In genomic region chr3:93983408-93983807, GRCh38 we compare ENCODE assay signal across 29 cellular contexts. TPM values are rescaled to one million over a fixed set of nuclear protein-coding genes. Genes with fewer than 3 reads are reported as not detected.
A peak's percentile ranks its signal among the peaks of the same experiment; 100 is the strongest.
DNase-seq lines count a peak whose midpoint lies in the region; ATAC-seq, FAIRE-seq and TF ChIP-seq lines count a peak whose summit lies in the region.
"Had no signal": no experiment of that assay in that cellular context is flagged by ENCODE, and none has a peak within 500 bp of the region (broad histone marks: within the 10 kb centered on the region; RNA-seq: fewer than 3 reads in every experiment).

No MANE protein-coding gene starts in this region.

- ATAC-seq in HepG2: no peak
- ATAC-seq in right lobe of liver: no peak
- no peak for ATAC-seq in T-helper 17 cell
- ATAC-seq in GM18873 (IDR thresholded peaks at IDR 0.05; ENCODE audit: low FRiP score, unreplicated experiment): no peak
- ATAC-seq: GM12878 had no signal

- BruUV-seq in HepG2 (replicated peaks; lab: Mats Ljungman, UMichigan): no TSS peak

- no peak for FAIRE-seq in HepG2 (lab: Jason Lieb, UNC)
- FAIRE-seq: GM12878, GM12892, GM19239 had no signal

- H3K9me3 Mint-ChIP-seq in neural crest cell: no peaks in the 10 kb centered on the region
- H3K9me3 Mint-ChIP-seq: CD4-positive, alpha-beta memory T cell; CD4-positive, CD25-positive, alpha-beta regulatory T cell; CD8-positive, alpha-beta memory T cell had no signal

- no peak overlapping the region for H3K4me2 ChIP-seq in HepG2 (ENCODE audit: low read depth, low read length)
- H3K4me2 ChIP-seq: BLaER1 had no signal

- no peaks in the 10 kb centered on the region for H4K20me1 ChIP-seq in HepG2 (ENCODE audit: insufficient read depth, low read length)

- no peaks in the 10 kb centered on the region for H3K9me3 ChIP-seq in HepG2 (ENCODE audit: low read length)
- H3K9me3 ChIP-seq in right lobe of liver: no peaks in the 10 kb centered on the region
- H3K9me3 ChIP-seq in HEK293 (ENCODE audit: control insufficient read depth, insufficient read depth, low read depth, low read length): no peaks in the 10 kb centered on the region
- H3K9me3 ChIP-seq in T-helper 17 cell (ENCODE audit: control insufficient read depth, low read length, poor library complexity, severe bottlenecking): no peaks in the 10 kb centered on the region
- no peaks in the 10 kb centered on the region for H3K9me3 ChIP-seq in colonic mucosa
- H3K9me3 ChIP-seq: BE2C, BLaER1 had no signal

- H3K27ac Mint-ChIP-seq in T-helper 17 cell (peak overlapping the region; percentile 47), neural crest cell (ENCODE audit: unreplicated experiment) (no peak overlapping the region)
- H3K27ac Mint-ChIP-seq: CD14-positive monocyte; CD4-positive, CD25-positive, alpha-beta regulatory T cell had no signal

- H3K27me3 Mint-ChIP-seq in T-helper 17 cell: no peaks in the 10 kb centered on the region
- H3K27me3 Mint-ChIP-seq in neural crest cell (ENCODE audit: low read depth): no peaks in the 10 kb centered on the region
- H3K27me3 Mint-ChIP-seq: CD4-positive, alpha-beta memory T cell; CD4-positive, CD25-positive, alpha-beta regulatory T cell had no signal

- no peaks in the 10 kb centered on the region for H3K36me3 ChIP-seq in HepG2 (replicated peaks in 1 of 2; ENCODE audit: control insufficient read depth in 1 of 2, insufficient read depth in 2 of 2, low read length in 2 of 2)
- H3K36me3 ChIP-seq in right lobe of liver: no peaks in the 10 kb centered on the region
- no peaks in the 10 kb centered on the region for H3K36me3 ChIP-seq in HEK293 (ENCODE audit: control insufficient read depth in 2 of 2, insufficient read depth in 1 of 2, low read length in 2 of 2)
- no peaks in the 10 kb centered on the region for H3K36me3 ChIP-seq in colonic mucosa
- H3K36me3 ChIP-seq: BE2C, BLaER1 had no signal

- H3K4me1 Mint-ChIP-seq in T-helper 17 cell (peaks cover 11% of the 10 kb centered on the region), neural crest cell (peaks cover 31% of the 10 kb centered on the region)

- intact Hi-C loops in HepG2 (cut with micrococcal nuclease; ENCODE audit: unreplicated experiment): no loop called here
- intact Hi-C loops in right lobe of liver (cut with DNase I): no loop called here
- intact Hi-C loops in colonic mucosa (cut with DNase I): no loop called here

- TF ChIP-seq CTCF in HepG2 (CRISPR knock-in tag; IDR thresholded peaks at IDR 0.05) (no peak), right lobe of liver (IDR thresholded peaks at IDR 0.05) (no peak), HEK293 (tag by site-specific recombination; IDR thresholded peaks at IDR 0.05) (no peak), neural crest cell (conservative IDR thresholded peaks at IDR 0.05) (no peak), colonic mucosa (IDR thresholded peaks at IDR 0.05) (no peak)

- H3K4me1 ChIP-seq in HepG2 (ENCODE audit: insufficient read depth, low read length) (peaks cover 25% of the 10 kb centered on the region), right lobe of liver (peaks cover 0 to 10% (median 0%) of the 10 kb centered on the region in 4 donors), HEK293 (ENCODE audit: control insufficient read depth, insufficient read depth, low read length) (peaks cover 7% of the 10 kb centered on the region; the same call in 1 of the 2 replicates), colonic mucosa (no peaks in the 10 kb centered on the region)
- H3K4me1 ChIP-seq: BE2C had no signal

- peaks cover 20% of the 10 kb centered on the region for H3K79me2 ChIP-seq in HepG2 (ENCODE audit: insufficient read depth, low read length)

- POLR2A ChIA-PET in HepG2 (lab: Yijun Ruan, JAX) (no interaction called here), HEK293 (lab: Yijun Ruan, JAX) (no interaction called here)

- no peak for TF ChIP-seq RAD21 in HepG2 (CRISPR knock-in tag; IDR thresholded peaks at IDR 0.05)

- H3K4me3 ChIP-seq in HepG2 (replicated peaks in 1 of 3; ENCODE audit: insufficient read depth in 1 of 3, low read depth in 2 of 3, low read length in 3 of 3) (no peak overlapping the region), right lobe of liver (no peak overlapping the region), HEK293 (ENCODE audit: low read depth, low read length) (no peak overlapping the region), colonic mucosa (no peak overlapping the region)
- H3K4me3 ChIP-seq: BLaER1, GM12878 had no signal

- in situ Hi-C loops in HepG2 (cut with HindIII; ENCODE audit: extremely low pct_ligation_motif_present, low pct_unique_long_range_greater_than_20kb): no loop called here
- in situ Hi-C loops in G401 (cut with HindIII; ENCODE audit: low sequenced_read_pairs): no loop called here

- H3K4me3 Mint-ChIP-seq in T-helper 17 cell: no peak overlapping the region
- peak overlapping the region; percentile 35 for H3K4me3 Mint-ChIP-seq in neural crest cell
- H3K4me3 Mint-ChIP-seq: CD14-positive monocyte; CD4-positive, alpha-beta memory T cell had no signal

- H3K9ac ChIP-seq in HepG2 (ENCODE audit: insufficient read depth, low read depth, low read length) (no peak overlapping the region), colonic mucosa (ENCODE audit: low read depth in 2 of 2, low read length in 2 of 2) (no peak overlapping the region)
- H3K9ac ChIP-seq: BLaER1 had no signal

- H2AFZ ChIP-seq in HepG2 (ENCODE audit: low read length): no peak overlapping the region

- WGBS in HepG2 (ENCODE audit: low lambda C conversion rate): 96% methylated on average over 3 of the region's 3 CpGs
- 96% methylated on average over 3 of the region's 3 CpGs for WGBS in right lobe of liver (ENCODE audit: insufficient coverage, low coverage, low lambda C conversion rate, missing lambda C conversion rate)

- H3K36me3 Mint-ChIP-seq in T-helper 17 cell (ENCODE audit: low read depth) (no peaks in the 10 kb centered on the region), neural crest cell (ENCODE audit: low read depth) (no peaks in the 10 kb centered on the region)
- H3K36me3 Mint-ChIP-seq: CD14-positive monocyte; CD4-positive, CD25-positive, alpha-beta regulatory T cell had no signal

- TF ChIP-seq POLR2A in HepG2 (IDR thresholded peaks at IDR 0.05; ENCODE audit: insufficient read depth in 1 of 2, low read depth in 2 of 2, low read length in 2 of 2) (no peak), right lobe of liver (IDR thresholded peaks at IDR 0.05) (no peak)

- TF ChIP-seq EP300 in HepG2 (IDR thresholded peaks at IDR 0.05; ENCODE audit: low read depth in 2 of 2, low read length in 2 of 2): no peak
- TF ChIP-seq EP300 in HepG2 (CRISPR knock-in tag; IDR thresholded peaks at IDR 0.05; ENCODE audit: borderline replicate concordance): no peak

- H3K27me3 ChIP-seq in HepG2 (ENCODE audit: control insufficient read depth in 1 of 2, insufficient read depth in 2 of 2, low read length in 2 of 2): no peaks in the 10 kb centered on the region
- no peaks in the 10 kb centered on the region for H3K27me3 ChIP-seq in right lobe of liver
- H3K27me3 ChIP-seq in colonic mucosa: no peaks in the 10 kb centered on the region
- H3K27me3 ChIP-seq: BE2C, BLaER1 had no signal

- H3K27ac ChIP-seq in HepG2 (ENCODE audit: extremely low read length, insufficient read depth, low read length) (no peak overlapping the region), right lobe of liver (no peak overlapping the region), HEK293 (ENCODE audit: extremely low read depth, low read depth, low read length) (no peak overlapping the region), colonic mucosa (no peak overlapping the region)
- H3K27ac ChIP-seq: 22Rv1, BLaER1 had no signal

- DNase-seq in HepG2 (ENCODE audit: low spot score) (no peak), right lobe of liver (no peak), T-helper 17 cell (no peak), neural crest cell (ENCODE audit: low read depth, low spot score) (no peak), G401 (ENCODE audit: low spot score) (no peak), colonic mucosa (no peak)
- DNase-seq: ACHN; BE2C; C1 segment of cervical spinal cord; CD4-positive, alpha-beta memory T cell; CD4-positive, CD25-positive, alpha-beta regulatory T cell; CD8-positive, alpha-beta memory T cell; COR-L47; DMS 273 treated with DMSO at 0.1 percent for 48 hours; DMS153; DMS53; DMS79; GDM1 had no signal

- CTCF ChIA-PET in HepG2 (lab: Yijun Ruan, JAX; ENCODE audit: low intra/inter-chr PET ratio, low total read pairs): no interaction called here
- CTCF ChIA-PET in HEK293 (lab: Yijun Ruan, JAX): interaction anchor here (0.7 kb wide), 1 partner anchor 19 kb away, joined by 3 read pairs; no protein-coding TSS in a partner anchor

RNA-seq across cellular contexts. Expression of gene ARL13B, which starts 3.5 kb away (rescaled TPM):
- 9.6 and 12.7 TPM in 2 replicates for total RNA-seq in HepG2 (2016; rRNA removed; fragmentation: Illumina TruSeq; extraction: Trizol)
- total RNA-seq in HepG2 (2016; cell fraction: cytosol; rRNA removed; fragmentation: Illumina TruSeq; extraction: Trizol; ENCODE audit: low read depth): 16.9 and 22.2 TPM in 2 replicates
- 10.0 and 11.7 TPM in 2 replicates for total RNA-seq in HepG2 (2016; cell fraction: insoluble cytoplasmic fraction; rRNA removed; fragmentation: Illumina TruSeq; extraction: Trizol)
- 4.1 and 5.4 TPM in 2 replicates for total RNA-seq in HepG2 (2016; cell fraction: membrane; rRNA removed; fragmentation: Illumina TruSeq; extraction: Trizol)
- total RNA-seq in HepG2 (2016; cell fraction: nucleus; rRNA removed; fragmentation: Illumina TruSeq; extraction: Trizol): 7.1 and 8.3 TPM in 2 replicates
- 1.6 and 2.2 TPM in 2 replicates for polyA plus RNA-seq in HepG2 (2011; rRNA removed)
- polyA plus RNA-seq in HepG2 (2011; cell fraction: cytosol; rRNA removed): 1.5 and 2.6 TPM in 2 replicates
- polyA plus RNA-seq in HepG2 (2011; cell fraction: nucleus; rRNA removed): 1.1 and 1.5 TPM in 2 replicates
- polyA plus RNA-seq in HepG2 (2012): 3.0 and 3.2 TPM in 2 replicates
- 0.16 and 0.32 TPM in 2 replicates for polyA plus RNA-seq in HepG2 (2016; cell fraction: cytosol; fragmentation: Illumina TruSeq; extraction: Trizol; ENCODE audit: low read depth)
- 11.0 and 11.4 TPM in 2 replicates for polyA plus RNA-seq in HepG2 (2016; cell fraction: insoluble cytoplasmic fraction; fragmentation: Illumina TruSeq; extraction: Trizol; ENCODE audit: low read depth)
- 0.80 and 1.2 TPM in 2 replicates for polyA plus RNA-seq in HepG2 (2016; cell fraction: membrane; fragmentation: Illumina TruSeq; extraction: Trizol; ENCODE audit: low read depth)
- polyA plus RNA-seq in HepG2 (2016; cell fraction: nucleus; fragmentation: Illumina TruSeq; extraction: Trizol; ENCODE audit: insufficient read depth, low read depth): 6.5 and 8.1 TPM in 2 replicates
- 3.2 and 4.0 TPM in 2 replicates for polyA minus RNA-seq in HepG2 (2011; rRNA and poly(A)+ RNA removed; ENCODE audit: low replicate concordance)
- polyA minus RNA-seq in HepG2 (2011; cell fraction: cytosol; rRNA and poly(A)+ RNA removed): 3.1 and 4.7 TPM in 2 replicates
- 2.4 and 3.7 TPM in 2 replicates for polyA minus RNA-seq in HepG2 (2011; cell fraction: nucleus; rRNA and poly(A)+ RNA removed)
- 1 to 10 TPM; 3.9 to 5.6 (median 4.5) TPM for total RNA-seq in right lobe of liver
- 10 to 100 TPM in 1 of 2 donors, 1 to 10 TPM in 1; 5.9 to 11.0 TPM for total RNA-seq in T-helper 17 cell
- 15.6 and 20.8 TPM in 2 replicates for total RNA-seq in neural crest cell
- 9.7 and 21.6 TPM in 2 replicates for total RNA-seq in G401 (2014; rRNA removed; shearing (Covaris generic))
- 1 to 10 TPM; 4.4 to 4.7 TPM for total RNA-seq in colonic mucosa

RNA-seq across cellular contexts. Expression of gene PROS1, which starts 9.7 kb away (rescaled TPM):
- total RNA-seq in HepG2 (2016; rRNA removed; fragmentation: Illumina TruSeq; extraction: Trizol): 45.6 and 76.8 TPM in 2 replicates
- 6.6 and 7.7 TPM in 2 replicates for total RNA-seq in HepG2 (2016; cell fraction: cytosol; rRNA removed; fragmentation: Illumina TruSeq; extraction: Trizol; ENCODE audit: low read depth)
- 45.9 and 77.9 TPM in 2 replicates for total RNA-seq in HepG2 (2016; cell fraction: insoluble cytoplasmic fraction; rRNA removed; fragmentation: Illumina TruSeq; extraction: Trizol)
- 16.5 and 18.4 TPM in 2 replicates for total RNA-seq in HepG2 (2016; cell fraction: membrane; rRNA removed; fragmentation: Illumina TruSeq; extraction: Trizol)
- total RNA-seq in HepG2 (2016; cell fraction: nucleus; rRNA removed; fragmentation: Illumina TruSeq; extraction: Trizol): 67.0 and 76.8 TPM in 2 replicates
- 57.3 and 63.8 TPM in 2 replicates for polyA plus RNA-seq in HepG2 (2011; rRNA removed)
- 27.3 and 46.9 TPM in 2 replicates for polyA plus RNA-seq in HepG2 (2011; cell fraction: cytosol; rRNA removed)
- 15.9 and 19.0 TPM in 2 replicates for polyA plus RNA-seq in HepG2 (2011; cell fraction: nucleus; rRNA removed)
- 49.8 and 56.8 TPM in 2 replicates for polyA plus RNA-seq in HepG2 (2012)
- polyA plus RNA-seq in HepG2 (2016; cell fraction: cytosol; fragmentation: Illumina TruSeq; extraction: Trizol; ENCODE audit: low read depth): 3.4 and 4.6 TPM in 2 replicates
- 34.0 and 37.7 TPM in 2 replicates for polyA plus RNA-seq in HepG2 (2016; cell fraction: insoluble cytoplasmic fraction; fragmentation: Illumina TruSeq; extraction: Trizol; ENCODE audit: low read depth)
- polyA plus RNA-seq in HepG2 (2016; cell fraction: membrane; fragmentation: Illumina TruSeq; extraction: Trizol; ENCODE audit: low read depth): 8.8 and 10.1 TPM in 2 replicates
- 73.1 and 76.0 TPM in 2 replicates for polyA plus RNA-seq in HepG2 (2016; cell fraction: nucleus; fragmentation: Illumina TruSeq; extraction: Trizol; ENCODE audit: insufficient read depth, low read depth)
- polyA minus RNA-seq in HepG2 (2011; rRNA and poly(A)+ RNA removed; ENCODE audit: low replicate concordance): 1.6 and 26.2 TPM in 2 replicates
- polyA minus RNA-seq in HepG2 (2011; cell fraction: cytosol; rRNA and poly(A)+ RNA removed): 52.4 and 70.5 TPM in 2 replicates
- 31.2 and 49.1 TPM in 2 replicates for polyA minus RNA-seq in HepG2 (2011; cell fraction: nucleus; rRNA and poly(A)+ RNA removed)
- 100 to 1,000 TPM; 157 to 215 (median 183) TPM for total RNA-seq in right lobe of liver
- 1 to 10 TPM in 1 of 2 donors, under 1 TPM in 1; 0.65 to 7.4 TPM for total RNA-seq in T-helper 17 cell
- total RNA-seq in neural crest cell: 11.6 and 12.0 TPM in 2 replicates
- total RNA-seq in G401 (2014; rRNA removed; shearing (Covaris generic)): 8.9 and 13.7 TPM in 2 replicates
- total RNA-seq in colonic mucosa: 10 to 100 TPM; 11.2 to 26.0 TPM
- total RNA-seq: CD4-positive, alpha-beta memory T cell had no signal
- polyA plus RNA-seq: CD4-positive, alpha-beta memory T cell; CD4-positive, CD25-positive, alpha-beta regulatory T cell; CD8-positive, alpha-beta memory T cell; GM12878 had no signal

RNA-seq across cellular contexts. Expression of gene STX19, which starts 45.0 kb away (rescaled TPM):
- not detected in 2 replicates for total RNA-seq in HepG2 (2016; rRNA removed; fragmentation: Illumina TruSeq; extraction: Trizol)
- total RNA-seq in HepG2 (2016; cell fraction: cytosol; rRNA removed; fragmentation: Illumina TruSeq; extraction: Trizol; ENCODE audit: low read depth): not detected in 2 replicates
- total RNA-seq in HepG2 (2016; cell fraction: insoluble cytoplasmic fraction; rRNA removed; fragmentation: Illumina TruSeq; extraction: Trizol): not detected in 2 replicates
- total RNA-seq in HepG2 (2016; cell fraction: membrane; rRNA removed; fragmentation: Illumina TruSeq; extraction: Trizol): not detected in 2 replicates
- not detected in 2 replicates for total RNA-seq in HepG2 (2016; cell fraction: nucleus; rRNA removed; fragmentation: Illumina TruSeq; extraction: Trizol)
- not detected in 2 replicates for polyA plus RNA-seq in HepG2 (2011; rRNA removed)
- not detected in 2 replicates for polyA plus RNA-seq in HepG2 (2011; cell fraction: cytosol; rRNA removed)
- not detected in 2 replicates for polyA plus RNA-seq in HepG2 (2011; cell fraction: nucleus; rRNA removed)
- 0.12 TPM in 1 of 2 replicates, not detected in the other for polyA plus RNA-seq in HepG2 (2012)
- not detected in 2 replicates for polyA plus RNA-seq in HepG2 (2016; cell fraction: cytosol; fragmentation: Illumina TruSeq; extraction: Trizol; ENCODE audit: low read depth)
- polyA plus RNA-seq in HepG2 (2016; cell fraction: insoluble cytoplasmic fraction; fragmentation: Illumina TruSeq; extraction: Trizol; ENCODE audit: low read depth): not detected in 2 replicates
- polyA plus RNA-seq in HepG2 (2016; cell fraction: membrane; fragmentation: Illumina TruSeq; extraction: Trizol; ENCODE audit: low read depth): not detected in 2 replicates
- polyA plus RNA-seq in HepG2 (2016; cell fraction: nucleus; fragmentation: Illumina TruSeq; extraction: Trizol; ENCODE audit: insufficient read depth, low read depth): not detected in 2 replicates
- not detected in 2 replicates for polyA minus RNA-seq in HepG2 (2011; rRNA and poly(A)+ RNA removed; ENCODE audit: low replicate concordance)
- not detected in 2 replicates for polyA minus RNA-seq in HepG2 (2011; cell fraction: cytosol; rRNA and poly(A)+ RNA removed)
- polyA minus RNA-seq in HepG2 (2011; cell fraction: nucleus; rRNA and poly(A)+ RNA removed): not detected in 2 replicates
- total RNA-seq in right lobe of liver: not detected
- not detected for total RNA-seq in T-helper 17 cell
- not detected in 2 replicates for total RNA-seq in neural crest cell
- not detected in 2 replicates for total RNA-seq in G401 (2014; rRNA removed; shearing (Covaris generic))
- 10 to 100 TPM in 1 of 2 donors, 1 to 10 TPM in 1; 9.0 to 18.8 TPM for total RNA-seq in colonic mucosa
- total RNA-seq: A172; A673; CD4-positive, CD25-positive, alpha-beta regulatory T cell; CD8-positive, alpha-beta memory T cell; GM12878 had no signal
- polyA plus RNA-seq: AG04450; CD14-positive monocyte; CD8-positive, alpha-beta memory T cell had no signal
